ENCODE assay signal across 1 cellular context in the genomic region with DNA sequence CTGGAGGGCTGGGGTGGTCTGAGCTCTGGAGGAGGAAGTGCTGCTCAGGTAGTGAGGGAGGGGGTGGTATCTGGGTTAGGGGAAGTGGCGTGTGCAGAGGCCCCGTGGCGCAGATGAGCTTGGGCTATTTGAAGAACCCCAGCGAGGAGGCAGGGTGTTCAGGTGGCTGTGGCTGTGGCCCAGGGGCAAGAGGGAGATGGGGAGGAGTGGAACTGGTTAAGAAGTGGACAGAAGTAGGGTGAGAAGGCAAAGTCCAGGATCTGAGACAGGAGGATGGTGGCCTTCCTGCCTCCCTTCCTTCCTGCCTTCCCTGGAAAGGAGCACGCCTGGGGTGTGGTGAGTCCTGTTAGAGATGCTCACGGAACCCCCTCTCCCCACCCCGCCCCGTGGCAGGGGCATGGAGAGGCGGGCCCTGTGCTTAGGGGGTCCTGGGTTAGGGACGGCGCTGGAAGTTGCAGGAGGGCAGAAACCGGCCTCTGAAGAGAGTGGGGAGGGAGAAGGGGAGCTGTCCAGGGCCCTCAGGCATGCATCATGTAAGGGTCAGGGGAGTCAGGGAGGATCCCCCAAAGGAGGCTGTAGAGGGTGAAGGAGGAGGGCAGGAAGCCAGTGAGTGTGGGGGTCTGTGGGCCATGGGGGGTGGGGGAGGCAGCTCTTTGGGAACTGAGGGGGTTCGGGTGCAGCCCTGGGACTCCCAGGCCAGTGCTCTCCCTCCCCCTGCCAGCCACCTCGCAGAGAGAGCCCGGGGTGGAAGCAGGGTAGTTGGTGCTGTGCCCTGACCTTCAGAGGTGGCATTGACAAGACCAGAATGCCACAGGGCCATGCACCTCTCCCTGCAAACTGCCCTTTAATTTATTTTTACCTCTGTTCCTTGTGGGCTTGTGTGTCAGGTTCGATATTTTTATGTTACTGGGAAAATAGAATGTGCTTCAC.
TF ChIP-seq lines count a peak whose summit lies in the region.

No MANE protein-coding gene starts in this region.

TF ChIP-seq in SK-N-SH, 30 proteins besides CTCF, POLR2A, EP300 and RAD21 (continued from another document):
- TF ChIP-seq, protein P1, sequence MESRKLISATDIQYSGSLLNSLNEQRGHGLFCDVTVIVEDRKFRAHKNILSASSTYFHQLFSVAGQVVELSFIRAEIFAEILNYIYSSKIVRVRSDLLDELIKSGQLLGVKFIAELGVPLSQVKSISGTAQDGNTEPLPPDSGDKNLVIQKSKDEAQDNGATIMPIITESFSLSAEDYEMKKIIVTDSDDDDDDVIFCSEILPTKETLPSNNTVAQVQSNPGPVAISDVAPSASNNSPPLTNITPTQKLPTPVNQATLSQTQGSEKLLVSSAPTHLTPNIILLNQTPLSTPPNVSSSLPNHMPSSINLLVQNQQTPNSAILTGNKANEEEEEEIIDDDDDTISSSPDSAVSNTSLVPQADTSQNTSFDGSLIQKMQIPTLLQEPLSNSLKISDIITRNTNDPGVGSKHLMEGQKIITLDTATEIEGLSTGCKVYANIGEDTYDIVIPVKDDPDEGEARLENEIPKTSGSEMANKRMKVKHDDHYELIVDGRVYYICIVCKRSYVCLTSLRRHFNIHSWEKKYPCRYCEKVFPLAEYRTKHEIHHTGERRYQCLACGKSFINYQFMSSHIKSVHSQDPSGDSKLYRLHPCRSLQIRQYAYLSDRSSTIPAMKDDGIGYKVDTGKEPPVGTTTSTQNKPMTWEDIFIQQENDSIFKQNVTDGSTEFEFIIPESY (IDR thresholded peaks at IDR 0.05; ENCODE audit: borderline replicate concordance, low read depth), result no peak
- TF ChIP-seq, protein P2, sequence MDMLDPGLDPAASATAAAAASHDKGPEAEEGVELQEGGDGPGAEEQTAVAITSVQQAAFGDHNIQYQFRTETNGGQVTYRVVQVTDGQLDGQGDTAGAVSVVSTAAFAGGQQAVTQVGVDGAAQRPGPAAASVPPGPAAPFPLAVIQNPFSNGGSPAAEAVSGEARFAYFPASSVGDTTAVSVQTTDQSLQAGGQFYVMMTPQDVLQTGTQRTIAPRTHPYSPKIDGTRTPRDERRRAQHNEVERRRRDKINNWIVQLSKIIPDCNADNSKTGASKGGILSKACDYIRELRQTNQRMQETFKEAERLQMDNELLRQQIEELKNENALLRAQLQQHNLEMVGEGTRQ (IDR thresholded peaks at IDR 0.05; ENCODE audit: borderline replicate concordance, low read depth, low read length), result no peak
- TF ChIP-seq FOXJ3 (CRISPR knock-in tag; IDR thresholded peaks at IDR 0.05), result no peak
- TF ChIP-seq GATA2 (CRISPR knock-in tag; IDR thresholded peaks at IDR 0.05), result no peak
- no peak for TF ChIP-seq MEF2A (IDR thresholded peaks at IDR 0.05; ENCODE audit: borderline replicate concordance, low read depth)
TF ChIP-seq in SK-N-SH: peak in this region for 0.
